In the genomic region with DNA sequence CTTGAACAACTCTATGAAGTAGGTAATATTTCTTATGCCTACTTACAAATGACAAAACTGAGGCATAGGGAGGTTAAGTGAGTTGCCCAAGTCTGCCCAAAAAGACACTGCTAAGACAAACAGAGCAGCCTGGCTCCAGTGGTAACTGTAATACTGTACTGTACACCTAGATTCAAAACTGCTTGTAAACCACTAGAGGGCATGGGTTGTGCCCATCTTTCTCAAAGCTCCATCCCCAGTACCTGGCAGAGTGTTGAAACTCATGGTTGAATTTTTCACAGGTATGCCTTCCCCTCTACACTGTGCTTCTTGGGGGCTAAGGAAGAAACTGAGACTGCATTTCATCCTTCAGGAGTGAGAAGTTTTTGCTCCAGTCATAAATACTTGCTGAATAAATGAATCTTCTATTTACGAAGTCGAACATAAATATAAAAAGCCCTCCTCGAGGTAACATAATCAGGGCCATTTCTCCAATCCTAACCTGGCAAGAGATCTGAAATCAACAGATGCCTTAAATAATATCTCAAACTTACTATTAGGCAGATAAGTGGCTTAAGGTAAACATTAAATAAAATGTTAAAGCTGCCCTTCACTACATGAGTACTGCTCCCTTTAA, we compare ENCODE assay signal across 1 cellular context.
TF ChIP-seq lines count a peak whose summit lies in the region.

No MANE protein-coding gene starts in this region.

TF ChIP-seq in K562, 482 proteins besides CTCF, POLR2A, EP300 and RAD21 (continued from another document):
- TF ChIP-seq FOXO4 (CRISPR knock-in tag; IDR thresholded peaks at IDR 0.05) (no peak), KAT2B (IDR thresholded peaks at IDR 0.05; ENCODE audit: low read depth, low read length) (no peak), SAP30 (IDR thresholded peaks at IDR 0.05; ENCODE audit: borderline replicate concordance, insufficient read depth, low read depth, low read length, poor library complexity, severe bottlenecking) (no peak), CEBPB (tag; IDR thresholded peaks at IDR 0.05) (no peak), ZFX (CRISPR knock-in tag; IDR thresholded peaks at IDR 0.05) (no peak), TEAD2 (tag; IDR thresholded peaks at IDR 0.05) (no peak), IFI16 (CRISPR knock-in tag; IDR thresholded peaks at IDR 0.05) (no peak), DNMT1 (IDR thresholded peaks at IDR 0.05) (no peak), E2F6 (IDR thresholded peaks at IDR 0.05; ENCODE audit: borderline replicate concordance in 1 of 2, extremely low read depth in 1 of 2, insufficient read depth in 1 of 2, insufficient read length in 1 of 2, low read depth in 1 of 2, low read length in 1 of 2, poor library complexity in 1 of 2, severe bottlenecking in 1 of 2) (no peak), NFIC (IDR thresholded peaks at IDR 0.05) (0 out of 2 replicates have a peak, but pooled peaks have one; percentile 5), BCOR (IDR thresholded peaks at IDR 0.05) (no peak), SUPT5H (IDR thresholded peaks at IDR 0.05) (no peak), NR0B1 (IDR thresholded peaks at IDR 0.05; ENCODE audit: partially characterized antibody) (no peak), LARP7 (IDR thresholded peaks at IDR 0.05) (no peak), PTRF (tag; IDR thresholded peaks at IDR 0.05) (no peak), PHTF2 (CRISPR knock-in tag; IDR thresholded peaks at IDR 0.05) (no peak), CTCFL (IDR thresholded peaks at IDR 0.05; ENCODE audit: borderline replicate concordance, insufficient read depth, low read depth, low read length, poor library complexity, severe bottlenecking) (peak; percentile 55), RBM25 (IDR thresholded peaks at IDR 0.05; ENCODE audit: low read depth, low read length, severe bottlenecking) (no peak), SPI1 (IDR thresholded peaks at IDR 0.05; ENCODE audit: borderline replicate concordance, low read depth, low read length) (no peak), PURB (CRISPR knock-in tag; IDR thresholded peaks at IDR 0.05; ENCODE audit: low read depth) (no peak), HMBOX1 (IDR thresholded peaks at IDR 0.05) (no peak), PREB (CRISPR knock-in tag; IDR thresholded peaks at IDR 0.05) (no peak), RBBP5 (IDR thresholded peaks at IDR 0.05; ENCODE audit: borderline replicate concordance, insufficient read depth, low read length, poor library complexity, severe bottlenecking) (no peak)
- TF ChIP-seq, protein P1, sequence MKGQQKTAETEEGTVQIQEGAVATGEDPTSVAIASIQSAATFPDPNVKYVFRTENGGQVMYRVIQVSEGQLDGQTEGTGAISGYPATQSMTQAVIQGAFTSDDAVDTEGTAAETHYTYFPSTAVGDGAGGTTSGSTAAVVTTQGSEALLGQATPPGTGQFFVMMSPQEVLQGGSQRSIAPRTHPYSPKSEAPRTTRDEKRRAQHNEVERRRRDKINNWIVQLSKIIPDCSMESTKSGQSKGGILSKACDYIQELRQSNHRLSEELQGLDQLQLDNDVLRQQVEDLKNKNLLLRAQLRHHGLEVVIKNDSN (CRISPR knock-in tag; IDR thresholded peaks at IDR 0.05) = no peak
- TF ChIP-seq, protein P2, sequence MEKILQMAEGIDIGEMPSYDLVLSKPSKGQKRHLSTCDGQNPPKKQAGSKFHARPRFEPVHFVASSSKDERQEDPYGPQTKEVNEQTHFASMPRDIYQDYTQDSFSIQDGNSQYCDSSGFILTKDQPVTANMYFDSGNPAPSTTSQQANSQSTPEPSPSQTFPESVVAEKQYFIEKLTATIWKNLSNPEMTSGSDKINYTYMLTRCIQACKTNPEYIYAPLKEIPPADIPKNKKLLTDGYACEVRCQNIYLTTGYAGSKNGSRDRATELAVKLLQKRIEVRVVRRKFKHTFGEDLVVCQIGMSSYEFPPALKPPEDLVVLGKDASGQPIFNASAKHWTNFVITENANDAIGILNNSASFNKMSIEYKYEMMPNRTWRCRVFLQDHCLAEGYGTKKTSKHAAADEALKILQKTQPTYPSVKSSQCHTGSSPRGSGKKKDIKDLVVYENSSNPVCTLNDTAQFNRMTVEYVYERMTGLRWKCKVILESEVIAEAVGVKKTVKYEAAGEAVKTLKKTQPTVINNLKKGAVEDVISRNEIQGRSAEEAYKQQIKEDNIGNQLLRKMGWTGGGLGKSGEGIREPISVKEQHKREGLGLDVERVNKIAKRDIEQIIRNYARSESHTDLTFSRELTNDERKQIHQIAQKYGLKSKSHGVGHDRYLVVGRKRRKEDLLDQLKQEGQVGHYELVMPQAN (IDR thresholded peaks at IDR 0.05; ENCODE audit: borderline replicate concordance) = no peak
